33 cellular contexts compared by ENCODE assay signal in genomic region chr21:41258617-41259016, GRCh38. TPM values are rescaled to one million over a fixed set of nuclear protein-coding genes. Genes with fewer than 3 reads are reported as not detected.
DNase-seq lines count a peak whose midpoint lies in the region; ATAC-seq and TF ChIP-seq lines count a peak whose summit lies in the region.
"Had no signal": no experiment of that assay in that cellular context is flagged by ENCODE, and none has a peak within 500 bp of the region (broad histone marks: within the 10 kb centered on the region; RNA-seq: fewer than 3 reads in every experiment).

No MANE protein-coding gene starts in this region.

- no peak overlapping the region for H4K91ac ChIP-seq in IMR-90 (ENCODE audit: insufficient read depth, low read depth, low read length)

- H4K5ac ChIP-seq in IMR-90 (ENCODE audit: low read depth, low read length), result no peak overlapping the region

- CTCF ChIA-PET in AG04450 (lab: Charles Lee), result interaction anchor here (0.8 kb wide), 1 partner anchor 25 kb away, joined by 5 read pairs; no protein-coding TSS in a partner anchor
- CTCF ChIA-PET in IMR-90 (lab: Yijun Ruan, JAX), result interaction anchor here (1.5 kb wide), 2 partner anchors 25 to 89 kb away, joined by 3 to 7 read pairs; no protein-coding TSS in a partner anchor

- H3K4me1 ChIP-seq in IMR-90 (ENCODE audit: control insufficient read depth, insufficient read depth, low read length) (no peaks in the 10 kb centered on the region), fibroblast of lung (ENCODE audit: control insufficient read depth, extremely low read depth, insufficient read depth, low read length) (no peaks in the 10 kb centered on the region), left ventricle myocardium inferior (no peaks in the 10 kb centered on the region)
- H3K4me1 ChIP-seq: colonic mucosa, lower lobe of right lung, tibial artery, vagina had no signal

- no peak overlapping the region for H3K14ac ChIP-seq in IMR-90 (replicated peaks; ENCODE audit: low read depth, low read length)

- H2BK120ac ChIP-seq in IMR-90 (ENCODE audit: low read depth, low read length), result no peak overlapping the region

- no peaks in the 10 kb centered on the region for H3K79me2 ChIP-seq in fibroblast of lung (ENCODE audit: control insufficient read depth, insufficient read depth, low read length)

- no peak overlapping the region for H2BK20ac ChIP-seq in IMR-90 (ENCODE audit: low read depth, low read length)

- no peaks in the 10 kb centered on the region for H3K79me1 ChIP-seq in IMR-90 (ENCODE audit: low read depth in 1 of 2, low read length in 2 of 2)

- H3K18ac ChIP-seq in IMR-90 (ENCODE audit: low read depth, low read length), result no peak overlapping the region

- no peak overlapping the region for H3K4me2 ChIP-seq in IMR-90 (ENCODE audit: low read depth, low read length)
- peak overlapping the region; percentile 9 for H3K4me2 ChIP-seq in fibroblast of lung (ENCODE audit: extremely low read depth, insufficient read depth, low read length)

- H3K56ac ChIP-seq in IMR-90 (ENCODE audit: extremely low read depth, insufficient read depth, low read length), result no peak overlapping the region

- no peaks in the 10 kb centered on the region for H3K27me3 ChIP-seq in AG04450 (ENCODE audit: control insufficient read depth, insufficient read depth, low read length)
- no peaks in the 10 kb centered on the region for H3K27me3 ChIP-seq in IMR-90 (ENCODE audit: control insufficient read depth, insufficient read depth, low read length)
- no peaks in the 10 kb centered on the region for H3K27me3 ChIP-seq in fibroblast of lung (ENCODE audit: control insufficient read depth, insufficient read depth, low read length)
- no peaks in the 10 kb centered on the region for H3K27me3 ChIP-seq in left ventricle myocardium inferior (ENCODE audit: low read depth)
- H3K27me3 ChIP-seq: colonic mucosa, tibial artery, vagina had no signal

- H2AK5ac ChIP-seq in IMR-90 (ENCODE audit: low read depth, low read length), result no peak overlapping the region

- BruUV-seq in IMR-90 (replicated peaks; lab: Mats Ljungman, UMichigan), result no TSS peak

- H2BK5ac ChIP-seq in IMR-90 (ENCODE audit: low read depth, low read length, poor library complexity, severe bottlenecking), result no peak overlapping the region

- TF ChIP-seq POLR2A in IMR-90 (IDR thresholded peaks at IDR 0.05; ENCODE audit: low read depth, low read length), result no peak

- peak; percentile 57 for ATAC-seq in IMR-90 (ENCODE audit: low read depth)
- no peak for ATAC-seq in HG02970 (IDR thresholded peaks at IDR 0.05; ENCODE audit: low FRiP score, unreplicated experiment)
- ATAC-seq: lower lobe of right lung, natural killer cell, T-cell had no signal

- TF ChIP-seq CTCF in AG04450 (IDR thresholded peaks at IDR 0.05; ENCODE audit: low read depth, low read length), result no peak
- no peak for TF ChIP-seq CTCF in IMR-90 (conservative IDR thresholded peaks at IDR 0.05; ENCODE audit: low read depth, low read length)
- no peak for TF ChIP-seq CTCF in fibroblast of lung (conservative IDR thresholded peaks at IDR 0.05 in 1 of 2, IDR thresholded peaks at IDR 0.05 in 1 of 2; ENCODE audit: low read depth in 1 of 2, low read length in 2 of 2)
- no peak for TF ChIP-seq CTCF in left ventricle myocardium inferior (IDR thresholded peaks at IDR 0.05; ENCODE audit: borderline replicate concordance)

- H3K36me3 ChIP-seq in IMR-90 (ENCODE audit: control insufficient read depth, insufficient read depth, low read length), result peaks cover 1% of the 10 kb centered on the region; the same call in 1 of the 2 replicates
- no peaks in the 10 kb centered on the region for H3K36me3 ChIP-seq in fibroblast of lung (ENCODE audit: control insufficient read depth, insufficient read depth, low read length)
- peaks cover 53% of the 10 kb centered on the region for H3K36me3 ChIP-seq in left ventricle myocardium inferior
- H3K36me3 ChIP-seq: colonic mucosa had no signal

- H2AFZ ChIP-seq in IMR-90 (replicated peaks; ENCODE audit: low read length, poor library complexity) (no peak overlapping the region), fibroblast of lung (ENCODE audit: low read length) (no peak overlapping the region)

- POLR2A ChIA-PET in AG04450 (lab: Yijun Ruan, JAX) (no interaction called here), IMR-90 (lab: Charles Lee; ENCODE audit: unreplicated experiment) (no interaction called here)

- WGBS in IMR-90 (ENCODE audit: extremely low coverage in 2 of 2, insufficient read length in 1 of 2), 2 experiments, result no CpG with 5 or more reads among the region's 3 CpGs

- H3K4ac ChIP-seq in IMR-90 (ENCODE audit: low read depth, low read length), result no peak overlapping the region

- dilution Hi-C loops in IMR-90 (cut with HindIII; ENCODE audit: low sequenced_read_pairs, unreplicated experiment), result no loop called here

- no peak for TF ChIP-seq RAD21 in IMR-90 (IDR thresholded peaks at IDR 0.05; ENCODE audit: low read length)

- no peak overlapping the region for H2BK15ac ChIP-seq in IMR-90 (ENCODE audit: low read depth, low read length)

- intact Hi-C loops in IMR-90 (cut with micrococcal nuclease), result no loop called here
- intact Hi-C loops in left ventricle myocardium inferior (cut with micrococcal nuclease), result no loop called here

- H3K9ac ChIP-seq in IMR-90 (ENCODE audit: low read depth, low read length) (no peak overlapping the region), fibroblast of lung (ENCODE audit: insufficient read depth, low read length) (no peak overlapping the region)

- DNase-seq in AG04450 (ENCODE audit: low read depth, low spot score) (peak; percentile 42), IMR-90 (peak; percentile 88), NCI-H345 (lab: John Stamatoyannopoulos, UW) (peak; percentile 15), fibroblast of lung (ENCODE audit: low read depth in 2 of 2) (peak in 1 of 2 donors; percentile 75), NCI-H446 (lab: John Stamatoyannopoulos, UW) (no peak), left ventricle myocardium inferior (no peak), inferior parietal cortex (ENCODE audit: extremely low spot score) (no peak)
- DNase-seq: activated CD4-positive, alpha-beta T cell treated with anti-CD3 and anti-CD28 coated beads for 48 hours; activated effector memory CD4-positive, alpha-beta T cell treated with anti-CD3 and anti-CD28 coated beads, Interleukin-2, amount 50 U/mL, for 16 hours; anterior cingulate cortex; CD4-positive, alpha-beta memory T cell; colonic mucosa; effector CD4-positive, alpha-beta T cell; H7; KG1; kidney glomerular epithelial cell; lower lobe of right lung; MM.1S; natural killer cell; NCI-H1694; NCI-H2171 treated with DMSO at 0.1 percent for 48 hours; occipital lobe; stimulated activated CD4-positive, alpha-beta T cell treated with anti-CD3 and anti-CD28 coated beads, Interleukin-15, amount 100 ng/mL, for 24 hours; stimulated activated CD4-positive, alpha-beta T cell treated with anti-CD3 and anti-CD28 coated beads, Interleukin-4, amount 100 ng/mL, for 4 hours; T-cell; tibial artery had no signal

- H3K9me3 ChIP-seq in AG04450 (ENCODE audit: control insufficient read depth, insufficient read depth, low read length) (peaks cover 16% of the 10 kb centered on the region), IMR-90 (ENCODE audit: control insufficient read depth, insufficient read depth, low read length) (peaks cover 7% of the 10 kb centered on the region), fibroblast of lung (ENCODE audit: control insufficient read depth, insufficient read depth, low read depth, low read length) (no peaks in the 10 kb centered on the region), left ventricle myocardium inferior (replicated peaks) (peaks cover 12% of the 10 kb centered on the region)
- H3K9me3 ChIP-seq: colonic mucosa, vagina had no signal

- H3K4me3 ChIP-seq in AG04450 (ENCODE audit: low read depth, low read length), result no peak overlapping the region
- H3K4me3 ChIP-seq in IMR-90 (ENCODE audit: insufficient read depth, low read depth, low read length), result no peak overlapping the region
- H3K4me3 ChIP-seq in fibroblast of lung (replicated peaks in 1 of 4; ENCODE audit: control extremely low read depth in 1 of 4, insufficient read depth in 1 of 4, low read depth in 3 of 4, low read length in 4 of 4), result no peak overlapping the region
- no peak overlapping the region for H3K4me3 ChIP-seq in left ventricle myocardium inferior
- H3K4me3 ChIP-seq: colonic mucosa, lower lobe of right lung, tibial artery, vagina had no signal

- H4K20me1 ChIP-seq in IMR-90 (ENCODE audit: insufficient read depth, low read length) (no peaks in the 10 kb centered on the region), fibroblast of lung (ENCODE audit: control insufficient read depth, extremely low read depth, insufficient read depth, low read length) (no peaks in the 10 kb centered on the region)

- no peak overlapping the region for H4K8ac ChIP-seq in IMR-90 (ENCODE audit: low read depth in 2 of 2, low read length in 2 of 2)

- H2AK9ac ChIP-seq in IMR-90 (replicated peaks; ENCODE audit: low read depth, low read length, poor library complexity), result no peak overlapping the region

- in situ Hi-C loops in IMR-90 (cut with MboI; ENCODE audit: low sequenced_read_pairs), result no loop called here

- no peak overlapping the region for H3K23ac ChIP-seq in IMR-90 (ENCODE audit: low read depth, low read length)

- no peaks in the 10 kb centered on the region; the same call in 1 of the 2 replicates for H3K9me1 ChIP-seq in IMR-90 (ENCODE audit: insufficient read depth, low read length)

- no peak overlapping the region for H3K27ac ChIP-seq in AG04450 (ENCODE audit: low read depth, low read length)
- no peak overlapping the region for H3K27ac ChIP-seq in IMR-90 (ENCODE audit: insufficient read depth, low read length)
- no peak overlapping the region for H3K27ac ChIP-seq in fibroblast of lung (ENCODE audit: insufficient read depth, low read length)
- no peak overlapping the region for H3K27ac ChIP-seq in left ventricle myocardium inferior (replicated peaks)
- H3K27ac ChIP-seq: colonic mucosa, lower lobe of right lung, tibial artery, vagina had no signal

TF ChIP-seq in IMR-90, 13 proteins besides CTCF, POLR2A, EP300 and RAD21 (continues in another document):
- peak; percentile 81 for TF ChIP-seq CEBPB (IDR thresholded peaks at IDR 0.05; ENCODE audit: low read depth, low read length)

RNA-seq across cellular contexts. Expression of gene FAM3B, which starts 58.0 kb away (rescaled TPM):
- polyA plus RNA-seq in AG04450 (2011; rRNA removed) (not detected in 2 replicates), IMR-90 (2012; rRNA removed) (not detected in 2 replicates), fibroblast of lung (not detected in 2 replicates)
- not detected in 2 replicates for polyA minus RNA-seq in AG04450 (2011; rRNA and poly(A)+ RNA removed)
- total RNA-seq in IMR-90 (2012; rRNA removed) (not detected in 2 replicates), fibroblast of lung (not detected in 2 replicates), left ventricle myocardium inferior (not detected)
- not detected in 2 replicates for polyA plus RNA-seq in IMR-90 (2012; cell fraction: cytosol; rRNA removed)
- not detected in 2 replicates for polyA plus RNA-seq in IMR-90 (2012; cell fraction: nucleus; rRNA removed; ENCODE audit: low replicate concordance)
- not detected in 2 replicates for polyA plus RNA-seq in fibroblast of lung (2012)
- polyA minus RNA-seq in fibroblast of lung (ENCODE audit: low replicate concordance), result not detected in 2 replicates
- total RNA-seq: activated CD8-positive, alpha-beta memory T cell treated with anti-CD3 and anti-CD28 coated beads for 36 hours; B cell; CD4-positive, alpha-beta memory T cell; frontal cortex; occipital lobe; pulmonary artery endothelial cell; SK-MEL-5; T-cell had no signal
- polyA plus RNA-seq: CD4-positive, alpha-beta memory T cell had no signal

Comparison
In these comparisons a context has a peak if more than half of its experiments do, and no peak if none do; other contexts are left out.
1. DNase-seq: peak in AG04450 (single experiment), IMR-90 (single experiment) and NCI-H345 (single experiment); none in NCI-H446 (0 of 2), left ventricle myocardium inferior (single experiment) and inferior parietal cortex (single experiment).